ENCODE assay signal across 18 cellular contexts in the genomic region with DNA sequence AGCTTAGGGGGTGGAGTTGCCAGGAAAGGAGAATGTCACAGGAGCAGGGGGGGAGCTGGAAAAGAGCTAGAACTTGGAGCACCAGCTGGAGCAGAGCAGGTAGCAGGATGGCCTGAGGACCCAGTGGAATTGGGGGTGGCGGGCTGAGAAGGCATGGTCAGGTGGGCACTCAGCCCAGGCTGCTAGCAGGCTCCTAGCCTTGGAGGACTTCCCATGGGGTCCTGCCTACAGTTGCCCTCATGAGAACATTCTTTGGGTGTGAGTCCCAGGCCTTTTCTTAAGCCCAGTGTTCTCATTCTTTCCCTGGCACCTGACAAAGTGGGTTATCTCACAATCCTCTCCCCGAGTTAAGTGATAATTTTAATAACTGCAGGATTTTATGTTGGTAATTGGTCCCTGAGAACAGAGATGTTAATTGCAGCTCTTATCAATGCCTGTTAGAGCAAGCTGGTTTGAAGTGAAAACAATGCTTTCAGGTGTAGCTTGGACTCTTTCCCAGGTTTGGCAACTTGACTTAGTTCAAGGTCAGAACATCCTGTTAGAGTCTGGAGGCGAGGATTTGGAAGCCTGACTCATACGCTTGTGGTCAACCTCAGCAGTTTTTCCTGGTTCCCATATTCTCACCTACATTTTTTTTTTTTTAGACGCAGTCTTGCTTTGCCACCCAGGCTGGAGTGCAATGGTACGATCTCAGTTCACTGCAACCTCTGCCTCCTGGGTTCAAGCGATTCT. TPM values are rescaled to one million over a fixed set of nuclear protein-coding genes. Genes with fewer than 3 reads are reported as not detected.
A peak's percentile ranks its signal among the peaks of the same experiment; 100 is the strongest.
DNase-seq lines count a peak whose midpoint lies in the region; FAIRE-seq and TF ChIP-seq lines count a peak whose summit lies in the region.
"Had no signal": no experiment of that assay in that cellular context is flagged by ENCODE, and none has a peak within 500 bp of the region (broad histone marks: within the 10 kb centered on the region; RNA-seq: fewer than 3 reads in every experiment).

No MANE protein-coding gene starts in this region.

- H3K9me3 ChIP-seq in Karpas-422 (ENCODE audit: low read length) (no peaks in the 10 kb centered on the region), small intestine (ENCODE audit: control insufficient read depth, low read depth) (no peaks in the 10 kb centered on the region), spleen (no peaks in the 10 kb centered on the region)
- H3K9me3 ChIP-seq: adrenal gland, left ventricle myocardium inferior, SK-N-SH, thoracic aorta had no signal

- TF ChIP-seq CTCF in epithelial cell of proximal tubule (conservative IDR thresholded peaks at IDR 0.05; ENCODE audit: low read depth, low read length) (no peak), spleen (IDR thresholded peaks at IDR 0.05 in 8 of 11, conservative IDR thresholded peaks at IDR 0.05 in 3 of 11) (no peak)

- H4K20me1 ChIP-seq in Karpas-422 (ENCODE audit: insufficient read depth, low read depth, low read length) = no peaks in the 10 kb centered on the region

- no peak overlapping the region for H2AFZ ChIP-seq in Karpas-422 (ENCODE audit: low read length)

- 11 to 58% (median 26%) methylated on average over 7 of the region's 7 CpGs for WGBS in small intestine, 3 donors
- 54 to 74% (median 66%) methylated on average over 7 of the region's 7 CpGs for WGBS in spleen, 5 donors

- intact Hi-C loops in spleen (cut with DNase I; ENCODE audit: low total_unique reads) = no loop called here

- no peak overlapping the region for H3K4me3 ChIP-seq in Karpas-422 (ENCODE audit: low read length)
- H3K4me3 ChIP-seq in epithelial cell of proximal tubule (ENCODE audit: low read depth, low read length) = no peak overlapping the region
- H3K4me3 ChIP-seq in small intestine (ENCODE audit: low read depth in 1 of 2, low read length in 2 of 2) = no peak overlapping the region
- H3K4me3 ChIP-seq in spleen = no peak overlapping the region
- H3K4me3 ChIP-seq: adrenal gland, left ventricle myocardium inferior, smooth muscle cell, thoracic aorta had no signal

- H3K9me2 ChIP-seq in Karpas-422 (replicated peaks; ENCODE audit: insufficient read depth, low read length) = no peaks in the 10 kb centered on the region
- H3K9me2 ChIP-seq: SK-N-SH had no signal

- H3K4me2 ChIP-seq in Karpas-422 (ENCODE audit: low read depth, low read length, poor library complexity, severe bottlenecking) = no peak overlapping the region
- H3K4me2 ChIP-seq: SK-N-SH, smooth muscle cell had no signal

- H3K79me2 ChIP-seq in Karpas-422 (ENCODE audit: low read length) = no peaks in the 10 kb centered on the region

- H3K27me3 ChIP-seq in Karpas-422 (ENCODE audit: low read length) (no peaks in the 10 kb centered on the region), small intestine (ENCODE audit: control insufficient read depth in 2 of 2, insufficient read depth in 2 of 2, low read length in 2 of 2) (no peaks in the 10 kb centered on the region), spleen (replicated peaks in 1 of 7) (no peaks in the 10 kb centered on the region)
- H3K27me3 ChIP-seq: adrenal gland had no signal

- H3K4me1 ChIP-seq in Karpas-422 (ENCODE audit: low read length) (peaks cover 4% of the 10 kb centered on the region), small intestine (ENCODE audit: control insufficient read depth in 2 of 2, insufficient read depth in 1 of 2, low read depth in 1 of 2, low read length in 1 of 2) (peaks cover 0 to 9% of the 10 kb centered on the region in 2 donors), spleen (peaks cover 0 to 25% (median 5%) of the 10 kb centered on the region in 6 donors)
- H3K4me1 ChIP-seq: adrenal gland, left ventricle myocardium inferior had no signal

- DNase-seq in Karpas-422 = peak; percentile 25
- DNase-seq in NCI-H2196 (lab: John Stamatoyannopoulos, UW; ENCODE audit: unreplicated experiment) = peak; percentile 51
- peak; percentile 4 for DNase-seq in epithelial cell of proximal tubule (ENCODE audit: low read depth)
- DNase-seq in small intestine = peak; percentile 97
- no peak for DNase-seq in NCI-H524 (lab: John Stamatoyannopoulos, UW)
- no peak for DNase-seq in midbrain (lab: John Stamatoyannopoulos, UW)
- DNase-seq in pons (ENCODE audit: low spot score) = no peak
- no peak for DNase-seq in spleen
- DNase-seq: activated CD4-positive, CD25-positive, alpha-beta regulatory T cell; activated T-cell treated with anti-CD3 and anti-CD28 coated beads, Interleukin-2, amount 50 U/mL, for 24 hours; adrenal gland; KBM-7; left ventricle myocardium inferior; SK-N-SH had no signal

- H3K9ac ChIP-seq in Karpas-422 (ENCODE audit: low read length) = no peak overlapping the region
- H3K9ac ChIP-seq: SK-N-SH had no signal

- H3K36me3 ChIP-seq in Karpas-422 (ENCODE audit: insufficient read depth, low read length) (no peaks in the 10 kb centered on the region), small intestine (ENCODE audit: control insufficient read depth in 2 of 2, insufficient read depth in 2 of 2, low read length in 2 of 2) (no peaks in the 10 kb centered on the region), spleen (no peaks in the 10 kb centered on the region)
- H3K36me3 ChIP-seq: adrenal gland, left ventricle myocardium inferior, thoracic aorta had no signal

- H3K27ac ChIP-seq in Karpas-422 (ENCODE audit: low read length) (no peak overlapping the region), small intestine (ENCODE audit: low read depth in 1 of 2, low read length in 1 of 2) (peak overlapping the region; percentile 2 to 61), spleen (peak overlapping the region in 1 of 8 donors; percentile 46)
- H3K27ac ChIP-seq: adrenal gland, left ventricle myocardium inferior, thoracic aorta had no signal

- FAIRE-seq in small intestine (lab: Jason Lieb, UNC) = no peak

- no peak for TF ChIP-seq POLR2A in spleen (IDR thresholded peaks at IDR 0.05)

RNA-seq across cellular contexts. Expression of a gene that starts 18.1 kb away (rescaled TPM):
- not detected in 2 replicates for total RNA-seq in Karpas-422 (2014; rRNA removed; shearing (Covaris generic); ENCODE audit: low replicate concordance)
- total RNA-seq in epithelial cell of proximal tubule = 0.07 TPM in 1 of 2 replicates, not detected in the other
- polyA plus RNA-seq in small intestine = 1,000 to 10,000 TPM in 1 of 3 donors, 10 to 100 TPM in 2; 58.6 to 7,751 (median 87.2) TPM
- 10 to 100 TPM in 3 of 7 donors, 1 to 10 TPM in 3, under 1 TPM in 1; 0.83 to 82.5 (median 5.4) TPM for total RNA-seq in spleen
- 1 to 10 TPM in 2 of 3 donors, under 1 TPM in 1; 0.78 to 3.5 (median 1.8) TPM for polyA plus RNA-seq in spleen
- total RNA-seq: glomerular endothelial cell, neural crest cell, smooth muscle cell had no signal
- polyA plus RNA-seq: SK-N-SH, smooth muscle cell had no signal

Comparison
In these comparisons a context has a peak if more than half of its experiments do, and no peak if none do; other contexts are left out.
1. DNase-seq: peak in Karpas-422 (single experiment), NCI-H2196 (single experiment), epithelial cell of proximal tubule (single experiment) and small intestine (single experiment); none in NCI-H524 (0 of 2), midbrain (single experiment), pons (single experiment) and spleen (single experiment).